Comparison of ENCODE assay signal across 1 cellular context in genomic region chr5:95022967-95023695, GRCh38.
TF ChIP-seq lines count a peak whose summit lies in the region.

No MANE protein-coding gene starts in this region.

TF ChIP-seq in GM23338, 12 proteins besides CTCF, POLR2A, EP300 and RAD21 (continued from another document):
- no peak for TF ChIP-seq ZNF462 (CRISPR knock-in tag; IDR thresholded peaks at IDR 0.05)
- TF ChIP-seq ZNF331 (CRISPR knock-in tag; IDR thresholded peaks at IDR 0.05; ENCODE audit: low read depth): no peak
- TF ChIP-seq REST (IDR thresholded peaks at IDR 0.05; ENCODE audit: unreplicated experiment): no peak
- TF ChIP-seq EZH2phosphoT487 (IDR thresholded peaks at IDR 0.05; ENCODE audit: unreplicated experiment): no peak
- no peak for TF ChIP-seq JUNB (IDR thresholded peaks at IDR 0.05; ENCODE audit: unreplicated experiment)
